Comparison of ENCODE assay signal across 1 cellular context in genomic region chr12:53378705-53379388, GRCh38.
TF ChIP-seq lines count a peak whose summit lies in the region.

No MANE protein-coding gene starts in this region.

TF ChIP-seq in HEK293, 187 proteins besides CTCF, POLR2A, EP300 and RAD21 (continued from another document):
- no peak for TF ChIP-seq HIC1 (tag by site-specific recombination; IDR thresholded peaks at IDR 0.05)
- 0 out of 2 replicates have a peak, but pooled peaks have one; percentile 32 for TF ChIP-seq ZNF239 (tag by site-specific recombination; IDR thresholded peaks at IDR 0.05)
- no peak for TF ChIP-seq ZFP69B (tag by site-specific recombination; IDR thresholded peaks at IDR 0.05)
- TF ChIP-seq GLI4 (tag by site-specific recombination; IDR thresholded peaks at IDR 0.05): no peak
- no peak for TF ChIP-seq ZNF23 (tag by site-specific recombination; IDR thresholded peaks at IDR 0.05; ENCODE audit: borderline replicate concordance)
- no peak for TF ChIP-seq ZFHX2 (tag by site-specific recombination; conservative IDR thresholded peaks at IDR 0.05)
- TF ChIP-seq ZNF704 (tag by site-specific recombination; IDR thresholded peaks at IDR 0.05): no peak
- TF ChIP-seq ZBTB8A (tag by site-specific recombination; IDR thresholded peaks at IDR 0.05): 0 out of 2 replicates have a peak, but pooled peaks have one; percentile 11
- TF ChIP-seq ZEB2 (tag by site-specific recombination; IDR thresholded peaks at IDR 0.05): peak; percentile 61
- TF ChIP-seq KLF10 (tag by site-specific recombination; IDR thresholded peaks at IDR 0.05): peak; percentile 55
- no peak for TF ChIP-seq GLI2 (tag by site-specific recombination; IDR thresholded peaks at IDR 0.05; ENCODE audit: borderline replicate concordance, low read depth)
- TF ChIP-seq KLF9 (tag by site-specific recombination; IDR thresholded peaks at IDR 0.05; ENCODE audit: low read depth): 0 out of 2 replicates have a peak, but pooled peaks have one; percentile 8
- no peak for TF ChIP-seq ZNF585B (tag by site-specific recombination; IDR thresholded peaks at IDR 0.05)
- TF ChIP-seq GFI1B (tag by site-specific recombination; IDR thresholded peaks at IDR 0.05): no peak
- TF ChIP-seq ZNF335 (tag by site-specific recombination; conservative IDR thresholded peaks at IDR 0.05): peak; percentile 79
- TF ChIP-seq ZNF302 (tag by site-specific recombination; IDR thresholded peaks at IDR 0.05; ENCODE audit: low read depth): no peak
- TF ChIP-seq ZNF843 (tag by site-specific recombination; IDR thresholded peaks at IDR 0.05): peak; percentile 31; the same call in 1 of the 2 replicates
- no peak; the same call in 1 of the 2 replicates for TF ChIP-seq ZNF341 (tag by site-specific recombination; IDR thresholded peaks at IDR 0.05; ENCODE audit: low read depth)
- 0 out of 2 replicates have a peak, but pooled peaks have one; percentile 12 for TF ChIP-seq ZNF580 (tag by site-specific recombination; IDR thresholded peaks at IDR 0.05)
- TF ChIP-seq ZNF311 (tag by site-specific recombination; IDR thresholded peaks at IDR 0.05; ENCODE audit: borderline replicate concordance): no peak
- no peak for TF ChIP-seq ZNF223 (tag by site-specific recombination; IDR thresholded peaks at IDR 0.05)
- no peak for TF ChIP-seq ZNF423 (tag by site-specific recombination; IDR thresholded peaks at IDR 0.05)
- peak; percentile 32; the same call in 1 of the 2 replicates for TF ChIP-seq REST (tag by site-specific recombination; IDR thresholded peaks at IDR 0.05)
- no peak for TF ChIP-seq ZNF664 (tag by site-specific recombination; IDR thresholded peaks at IDR 0.05)
- no peak for TF ChIP-seq ZNF112 (tag by site-specific recombination; IDR thresholded peaks at IDR 0.05)
- no peak for TF ChIP-seq ZSCAN23 (tag by site-specific recombination; IDR thresholded peaks at IDR 0.05)
- TF ChIP-seq ZNF629 (tag by site-specific recombination; IDR thresholded peaks at IDR 0.05): peak; percentile 68
- no peak for TF ChIP-seq ZNF510 (tag by site-specific recombination; IDR thresholded peaks at IDR 0.05; ENCODE audit: insufficient replicate concordance)
- TF ChIP-seq ZNF169 (tag by site-specific recombination; IDR thresholded peaks at IDR 0.05): no peak
- TF ChIP-seq PRDM2 (tag by site-specific recombination; IDR thresholded peaks at IDR 0.05; ENCODE audit: borderline replicate concordance): no peak
- TF ChIP-seq ZNF10 (tag by site-specific recombination; IDR thresholded peaks at IDR 0.05): 0 out of 2 replicates have a peak, but pooled peaks have one; percentile 54
- TF ChIP-seq ZBTB26 (tag by site-specific recombination; optimal IDR thresholded peaks at IDR 0.05): peak; percentile 2
- 0 out of 2 replicates have a peak, but pooled peaks have one; percentile 13 for TF ChIP-seq ZSCAN30 (tag by site-specific recombination; IDR thresholded peaks at IDR 0.05)
- TF ChIP-seq ZNF394 (tag by site-specific recombination; IDR thresholded peaks at IDR 0.05; ENCODE audit: borderline replicate concordance): 0 out of 2 replicates have a peak, but pooled peaks have one; percentile 46
- TF ChIP-seq ZNF660 (tag by site-specific recombination; IDR thresholded peaks at IDR 0.05): peak; percentile 96
- TF ChIP-seq KLF8 (tag by site-specific recombination; IDR thresholded peaks at IDR 0.05): no peak
- TF ChIP-seq ZIC2 (tag by site-specific recombination; IDR thresholded peaks at IDR 0.05): peak; percentile 42; the same call in 1 of the 2 replicates
- TF ChIP-seq ELK4 (IDR thresholded peaks at IDR 0.05; ENCODE audit: borderline replicate concordance, low read depth, low read length): no peak
- no peak for TF ChIP-seq ZNF157 (tag by site-specific recombination; IDR thresholded peaks at IDR 0.05)
- peak; percentile 89 for TF ChIP-seq ZNF2 (tag by site-specific recombination; IDR thresholded peaks at IDR 0.05)
- no peak for TF ChIP-seq ZNF621 (tag by site-specific recombination; IDR thresholded peaks at IDR 0.05)
- TF ChIP-seq ZNF404 (tag by site-specific recombination; IDR thresholded peaks at IDR 0.05): no peak
- no peak for TF ChIP-seq ZSCAN5A (tag by site-specific recombination; IDR thresholded peaks at IDR 0.05)
- TF ChIP-seq ZNF366 (tag by site-specific recombination; conservative IDR thresholded peaks at IDR 0.05): no peak
